ENCODE assay signal across 31 cellular contexts in the genomic region with DNA sequence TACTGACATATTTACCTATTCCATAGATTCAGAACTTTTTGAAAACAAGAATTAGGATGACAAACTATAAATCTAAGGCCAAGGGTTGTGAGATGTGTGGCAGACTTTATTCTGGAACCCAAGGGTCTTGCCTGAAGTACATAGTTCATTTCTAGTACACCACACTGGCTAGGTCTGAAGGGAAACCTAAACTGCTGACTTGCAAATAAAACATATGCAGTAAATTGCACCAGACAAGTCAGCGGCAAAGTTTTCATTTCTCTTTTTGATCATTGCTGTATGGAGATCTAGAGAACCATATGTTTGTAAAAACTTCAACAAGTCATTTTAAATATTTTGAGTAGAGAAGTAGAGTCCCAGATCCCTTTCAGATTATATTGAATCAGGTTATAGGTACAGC.
"Had no signal": no experiment of that assay in that cellular context is flagged by ENCODE, and none has a peak within 500 bp of the region (broad histone marks: within the 10 kb centered on the region; RNA-seq: fewer than 3 reads in every experiment).

No MANE protein-coding gene starts in this region.

- ATAC-seq: activated CD4-positive, alpha-beta T cell treated with anti-CD3 and anti-CD28 coated beads for 36 hours; activated CD8-positive, alpha-beta memory T cell treated with anti-CD3 and anti-CD28 coated beads, Interleukin-2, amount 10 ng/mL, durations not matched to agents 7 days and 5 days; activated CD8-positive, alpha-beta T cell treated with anti-CD3 and anti-CD28 coated beads, Interleukin-2, amount 10 ng/mL, durations not matched to agents 7 days and 5 days; activated naive CD8-positive, alpha-beta T cell treated with anti-CD3 and anti-CD28 coated beads, Interleukin-2, amount 50 U/mL, for 24 hours; body of pancreas; effector memory CD8-positive, alpha-beta T cell; gastrocnemius medialis; heart left ventricle had no signal

- H3K36me3 ChIP-seq: adrenal gland, esophagus muscularis mucosa, gastrocnemius medialis, heart left ventricle had no signal

- H3K4me1 ChIP-seq: adrenal gland, body of pancreas, esophagus muscularis mucosa, gastrocnemius medialis, heart left ventricle had no signal

- FAIRE-seq: colon had no signal

- H3K27me3 ChIP-seq: adrenal gland, body of pancreas, esophagus muscularis mucosa, foreskin keratinocyte, gastrocnemius medialis, heart left ventricle had no signal

- H3K9me3 ChIP-seq: adrenal gland, body of pancreas, esophagus muscularis mucosa, gastrocnemius medialis, heart left ventricle had no signal

- H3K4me3 ChIP-seq: adrenal gland, body of pancreas, esophagus muscularis mucosa, gastrocnemius medialis, heart left ventricle had no signal

- H3K27ac ChIP-seq: adrenal gland, body of pancreas, esophagus muscularis mucosa, foreskin keratinocyte, gastrocnemius medialis, heart left ventricle had no signal

- DNase-seq: activated CD4-positive, alpha-beta memory T cell treated with anti-CD3 and anti-CD28 coated beads for 36 hours; activated CD4-positive, alpha-beta T cell treated with anti-CD3 and anti-CD28 coated beads for 36 hours; activated CD4-positive, alpha-beta T cell treated with anti-CD3 and anti-CD28 coated beads, Interleukin-2, amount 10 ng/mL, durations not matched to agents 24 days and 14 days; activated CD4-positive, CD25-positive, alpha-beta regulatory T cell; activated CD4-positive, CD25-positive, alpha-beta regulatory T cell treated with anti-CD3 and anti-CD28 coated beads, Interleukin-2, amount 50 U/mL, for 72 hours; activated CD8-positive, alpha-beta memory T cell treated with anti-CD3 and anti-CD28 coated beads, Interleukin-2, amount 10 ng/mL, durations not matched to agents 7 days and 5 days; activated CD8-positive, alpha-beta memory T cell treated with anti-CD3 and anti-CD28 coated beads, Interleukin-2, amount 50 U/mL, for 4 hours; activated CD8-positive, alpha-beta T cell treated with anti-CD3 and anti-CD28 coated beads, Interleukin-2, amount 10 ng/mL, durations not matched to agents 7 days and 5 days; activated effector memory CD4-positive, alpha-beta T cell treated with anti-CD3 and anti-CD28 coated beads, Interleukin-2, amount 50 U/mL, for 16 hours; activated naive CD4-positive, alpha-beta T cell treated with anti-CD3 and anti-CD28 coated beads for 36 hours; activated naive CD8-positive, alpha-beta T cell treated with anti-CD3 and anti-CD28 coated beads for 36 hours; activated naive CD8-positive, alpha-beta T cell treated with anti-CD3 and anti-CD28 coated beads, Interleukin-2, amount 50 U/mL, for 24 hours; activated T-cell treated with anti-CD3 and anti-CD28 coated beads, Interleukin-2, amount 50 U/mL, for 1 hour; activated T-cell treated with anti-CD3 and anti-CD28 coated beads, Interleukin-2, amount 50 U/mL, for 48 hours; adrenal gland; amygdala; aorta; body of pancreas; caudate nucleus; cortex of kidney; dermis blood vessel endothelial cell; effector CD4-positive, alpha-beta T cell; effector memory CD8-positive, alpha-beta T cell; erythroblast; gastrocnemius medialis; glutamatergic neuron; heart left ventricle; T-helper 2 cell had no signal
